Comparison of ENCODE assay signal across 8 cellular contexts in the genomic region with DNA sequence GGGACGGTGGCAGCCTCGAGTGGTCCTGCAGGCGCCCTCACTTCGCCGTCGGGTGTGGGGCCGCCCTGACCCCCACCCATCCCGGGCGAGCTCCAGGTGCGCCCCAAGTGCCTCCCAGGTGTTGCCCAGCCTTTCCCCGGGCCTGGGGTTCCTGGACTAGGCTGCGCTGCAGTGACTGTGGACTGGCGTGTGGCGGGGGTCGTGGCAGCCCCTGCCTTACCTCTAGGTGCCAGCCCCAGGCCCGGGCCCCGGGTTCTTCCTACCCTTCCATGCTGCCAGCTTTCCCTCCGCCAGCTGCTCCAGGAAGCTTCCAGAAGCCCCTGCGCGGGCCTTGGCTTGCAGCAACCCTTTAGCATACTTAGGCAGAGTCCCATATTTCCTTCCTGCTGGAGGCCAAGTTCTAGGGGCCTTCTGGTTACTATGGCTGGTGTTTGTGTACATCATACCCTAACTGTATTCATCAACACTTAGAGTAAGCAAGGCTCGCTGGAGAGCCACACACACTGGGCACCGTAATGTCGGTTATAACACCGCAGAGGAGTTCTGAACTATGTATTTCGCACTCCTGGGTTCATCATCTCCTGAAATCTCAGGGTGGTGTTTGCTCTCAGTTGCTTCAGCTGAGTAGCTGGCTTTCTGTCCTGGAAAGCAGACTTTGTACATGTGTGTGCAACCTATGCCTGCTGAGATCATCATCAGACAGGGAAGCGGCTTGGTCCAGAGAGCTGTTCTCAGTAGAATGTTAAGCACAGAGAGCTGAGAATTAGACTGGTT. TPM values are rescaled to one million over a fixed set of nuclear protein-coding genes. Genes with fewer than 3 reads are reported as not detected.
DNase-seq lines count a peak whose midpoint lies in the region; ATAC-seq and TF ChIP-seq lines count a peak whose summit lies in the region.

No MANE protein-coding gene starts in this region.

- no peaks in the 10 kb centered on the region for H3K36me3 ChIP-seq in HAP-1 (replicated peaks)
- H3K36me3 ChIP-seq in SJSA1, result no peaks in the 10 kb centered on the region

- H3K27ac Mint-ChIP-seq in natural killer cell treated with Interleukin-12 subunit alpha and Interleukin-12 subunit beta and Interleukin-15 and Interleukin-18, amount 100 ng/mL, for 72 hours, result peak overlapping the region; percentile 56 to 77

- in situ Hi-C loops in HAP-1 (cut with MboI; ENCODE audit: low sequenced_read_pairs), result loop anchor here (25.0 kb wide), 1 partner anchor 495 kb away; the partner anchor contains the start of gene EBF3

- H3K27me3 Mint-ChIP-seq in natural killer cell treated with Interleukin-12 subunit alpha and Interleukin-12 subunit beta and Interleukin-15 and Interleukin-18, amount 100 ng/mL, for 72 hours, result no peaks in the 10 kb centered on the region

- peak overlapping the region; percentile 78 for H3K4me3 Mint-ChIP-seq in natural killer cell treated with Interleukin-12 subunit alpha and Interleukin-12 subunit beta and Interleukin-15 and Interleukin-18, amount 100 ng/mL, for 72 hours

- H3K27me3 ChIP-seq in HAP-1 (ENCODE audit: low read depth) (no peaks in the 10 kb centered on the region), SJSA1 (replicated peaks) (no peaks in the 10 kb centered on the region)

- H3K4me3 ChIP-seq in HAP-1, result peak overlapping the region; percentile 50
- peak overlapping the region; percentile 43 for H3K4me3 ChIP-seq in SJSA1
- peak overlapping the region; percentile 93 for H3K4me3 ChIP-seq in epithelial cell of proximal tubule (ENCODE audit: low read depth, low read length)

- no peaks in the 10 kb centered on the region for H3K9me3 ChIP-seq in HAP-1
- peaks cover 7% of the 10 kb centered on the region; the same call in 1 of the 2 replicates for H3K9me3 ChIP-seq in SJSA1 (replicated peaks)

- TF ChIP-seq CTCF in epithelial cell of proximal tubule (conservative IDR thresholded peaks at IDR 0.05; ENCODE audit: low read depth, low read length), result no peak

- H3K4me1 ChIP-seq in HAP-1 (peaks cover 3% of the 10 kb centered on the region; the same call in 1 of the 2 replicates), SJSA1 (replicated peaks) (peaks cover 4% of the 10 kb centered on the region)

- peaks cover 7 to 10% of the 10 kb centered on the region in 2 donors for H3K4me1 Mint-ChIP-seq in natural killer cell treated with Interleukin-12 subunit alpha and Interleukin-12 subunit beta and Interleukin-15 and Interleukin-18, amount 100 ng/mL, for 72 hours (ENCODE audit: low read depth in 2 of 2)

- no peaks in the 10 kb centered on the region for H3K9me3 Mint-ChIP-seq in natural killer cell treated with Interleukin-12 subunit alpha and Interleukin-12 subunit beta and Interleukin-15 and Interleukin-18, amount 100 ng/mL, for 72 hours

- H3K27ac ChIP-seq in SJSA1, result no peak overlapping the region

- DNase-seq in EL (peak; percentile 11), HAP-1 (ENCODE audit: low spot score in 2 of 2) (no peak), SJSA1 (ENCODE audit: low read depth in 1 of 2, low spot score in 2 of 2) (no peak), epithelial cell of proximal tubule (ENCODE audit: low read depth) (no peak), activated gamma-delta T cell (lab: John Stamatoyannopoulos, UW) (no peak), NCI-H1436 treated with DMSO at 0.1 percent for 48 hours (lab: John Stamatoyannopoulos, UW) (no peak), NCI-H1417 treated with DMSO at 0.1 percent for 48 hours (lab: John Stamatoyannopoulos, UW) (no peak)
- DNase-seq in natural killer cell treated with Interleukin-12 subunit alpha and Interleukin-12 subunit beta and Interleukin-15 and Interleukin-18, amount 100 ng/mL, for 72 hours (ENCODE audit: low spot score), result no peak

- no peak for ATAC-seq in natural killer cell treated with Interleukin-12 subunit alpha and Interleukin-12 subunit beta and Interleukin-15 and Interleukin-18, amount 100 ng/mL, for 72 hours

- H3K36me3 Mint-ChIP-seq in natural killer cell treated with Interleukin-12 subunit alpha and Interleukin-12 subunit beta and Interleukin-15 and Interleukin-18, amount 100 ng/mL, for 72 hours, result no peaks in the 10 kb centered on the region

RNA-seq across cellular contexts. Expression of gene MGMT, which starts 0.5 kb away (rescaled TPM):
- 9.4 and 10.1 TPM in 2 replicates for total RNA-seq in SJSA1 (2014; rRNA removed; shearing (Covaris generic))
- 19.7 and 51.4 TPM in 2 replicates for total RNA-seq in epithelial cell of proximal tubule
- total RNA-seq in natural killer cell treated with Interleukin-12 subunit alpha and Interleukin-12 subunit beta and Interleukin-15 and Interleukin-18, amount 100 ng/mL, for 72 hours, result 10 to 100 TPM; 14.3 to 23.6 TPM

Comparison
In these comparisons a context has a peak if more than half of its experiments do, and no peak if none do; other contexts are left out.
1. H3K4me3 ChIP-seq: peak in every context shown above with its lines; median percentile 93 in epithelial cell of proximal tubule; 50 in HAP-1; 43 in SJSA1.